6 cellular contexts compared by ENCODE assay signal in the genomic region with DNA sequence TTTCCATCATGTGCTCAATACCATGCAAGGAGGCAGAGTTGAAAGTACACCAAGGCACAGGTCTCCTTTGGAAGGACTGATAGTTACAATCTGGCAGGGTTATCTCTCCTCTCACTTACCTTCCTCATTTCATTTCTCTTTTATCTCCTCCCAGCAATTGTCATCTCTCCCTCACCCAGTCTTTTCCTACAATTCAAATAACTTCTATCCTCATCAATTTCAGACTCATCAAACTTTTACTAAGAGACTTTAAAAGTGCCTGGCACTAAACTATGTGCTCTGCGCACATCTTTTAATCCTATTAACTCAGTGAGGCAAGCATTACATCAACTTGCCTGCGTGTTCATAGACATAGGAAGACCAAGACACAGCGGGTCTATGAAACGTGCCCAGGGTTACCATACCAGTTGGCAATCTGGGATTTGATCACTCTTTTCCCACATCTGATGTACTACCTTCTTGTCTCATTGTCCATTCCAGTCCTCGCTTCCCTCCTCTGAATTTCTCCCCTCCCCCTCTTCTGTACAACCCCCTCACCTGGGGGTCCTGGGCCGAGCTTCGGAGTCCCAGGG. TPM values are rescaled to one million over a fixed set of nuclear protein-coding genes. Genes with fewer than 3 reads are reported as not detected.
DNase-seq lines count a peak whose midpoint lies in the region; ATAC-seq, FAIRE-seq and TF ChIP-seq lines count a peak whose summit lies in the region.

No MANE protein-coding gene starts in this region.

- peak overlapping the region; percentile 47 for H3K4me2 ChIP-seq in GM12878 (ENCODE audit: control insufficient read depth, insufficient read depth)

- H3K27ac ChIP-seq in GM12878 (ENCODE audit: control insufficient read depth, insufficient read depth): peak overlapping the region; percentile 95; the same call in 1 of the 2 replicates

- in situ Hi-C loops in GM12878 (cut with MboI): no loop called here

- peaks cover 21% of the 10 kb centered on the region for H3K79me2 ChIP-seq in GM12878 (ENCODE audit: control insufficient read depth, insufficient read depth, low read length)

- peak overlapping the region; percentile 81 for H3K4me3 ChIP-seq in GM12878

- H4K20me1 ChIP-seq in GM12878 (ENCODE audit: control insufficient read depth, insufficient read depth): no peaks in the 10 kb centered on the region

- BruUV-seq in GM12878 (replicated peaks; lab: Mats Ljungman, UMichigan): TSS peak; percentile 68

- POLR2A ChIA-PET in GM12878 (lab: Charles Lee): interaction anchor here (0.9 to 3.5 kb wide), 7 partner anchors 13 to 68 kb away, joined by 3 to 32 read pairs (median 6); a partner anchor contains a TSS
- POLR2A ChIA-PET in naive thymus-derived CD8-positive, alpha-beta T cell (lab: Charles Lee): interaction anchor here (0.5 to 4.3 kb wide), 11 partner anchors 8 to 91 kb away, joined by 3 to 63 read pairs (median 3); a partner anchor contains a TSS

- intact Hi-C loops in GM12878 (cut with micrococcal nuclease; ENCODE audit: unreplicated experiment): no loop called here

- CTCF ChIA-PET in GM12878 (lab: Yijun Ruan, JAX): interaction anchor here (0.6 to 3.7 kb wide), 6 partner anchors 11 to 65 kb away, joined by 3 to 26 read pairs (median 4); a partner anchor contains a TSS

- H3K27ac Mint-ChIP-seq in activated T-cell treated with anti-CD3 and anti-CD28 coated beads, Interleukin-2, amount 50 U/mL, for 72 hours: peak overlapping the region; percentile 90
- H3K27ac Mint-ChIP-seq in naive thymus-derived CD8-positive, alpha-beta T cell: peak overlapping the region; percentile 32 to 99 (median 82)

- SMC1A ChIA-PET in GM12878 (lab: Charles Lee; ENCODE audit: uncharacterized antibody, unreplicated experiment): interaction anchor here (0.6 to 2.2 kb wide), 8 partner anchors 12 to 70 kb away, joined by 3 to 10 read pairs (median 4); a partner anchor contains a TSS

- H3K9me3 ChIP-seq in GM12878 (replicated peaks; ENCODE audit: control insufficient read depth, insufficient read depth, low read length): no peaks in the 10 kb centered on the region

- WGBS in GM12878 (ENCODE audit: insufficient coverage, insufficient replicate concordance, low lambda C conversion rate, missing lambda C conversion rate): under 1% methylated on average over 7 of the region's 7 CpGs

- H2AFZ ChIP-seq in GM12878 (ENCODE audit: control insufficient read depth, low read depth, low read length): no peak overlapping the region

- H3K36me3 Mint-ChIP-seq in activated T-cell treated with anti-CD3 and anti-CD28 coated beads, Interleukin-2, amount 50 U/mL, for 72 hours (ENCODE audit: insufficient read depth in 2 of 2): peaks cover 9 to 19% of the 10 kb centered on the region in 2 donors
- H3K36me3 Mint-ChIP-seq in naive thymus-derived CD8-positive, alpha-beta T cell: peaks cover 2 to 30% (median 4%) of the 10 kb centered on the region in 3 donors

- DNase-seq in activated T-cell treated with anti-CD3 and anti-CD28 coated beads, Interleukin-2, amount 50 U/mL, for 72 hours: no peak
- DNase-seq in activated T-cell treated with anti-CD3 and anti-CD28 coated beads for 4 hours (no peak), GM12878 (ENCODE audit: low read depth, low spot score) (no peak)
- DNase-seq in naive thymus-derived CD8-positive, alpha-beta T cell: no peak

- H3K9me3 Mint-ChIP-seq in activated T-cell treated with anti-CD3 and anti-CD28 coated beads, Interleukin-2, amount 50 U/mL, for 72 hours: no peaks in the 10 kb centered on the region
- H3K9me3 Mint-ChIP-seq in naive thymus-derived CD8-positive, alpha-beta T cell: no peaks in the 10 kb centered on the region

- H3K4me1 ChIP-seq in GM12878 (ENCODE audit: control insufficient read depth, insufficient read depth, low read length): peaks cover 11% of the 10 kb centered on the region

- peaks cover 7 to 11% of the 10 kb centered on the region in 2 experiments; a peak in 3 of 4 replicates for H3K36me3 ChIP-seq in GM12878 (ENCODE audit: control insufficient read depth in 2 of 2, insufficient read depth in 2 of 2, low read length in 1 of 2)

- RAD21 ChIA-PET in GM12878 (lab: Charles Lee; ENCODE audit: unreplicated experiment): interaction anchor here (1.0 to 2.6 kb wide), 9 partner anchors 12 to 69 kb away, joined by 3 to 19 read pairs (median 3); a partner anchor contains a TSS

- H3K27me3 Mint-ChIP-seq in activated T-cell treated with anti-CD3 and anti-CD28 coated beads, Interleukin-2, amount 50 U/mL, for 72 hours (ENCODE audit: low read depth): no peaks in the 10 kb centered on the region
- H3K27me3 Mint-ChIP-seq in naive thymus-derived CD8-positive, alpha-beta T cell: no peaks in the 10 kb centered on the region

- peaks cover 58% of the 10 kb centered on the region for H3K4me1 Mint-ChIP-seq in activated T-cell treated with anti-CD3 and anti-CD28 coated beads, Interleukin-2, amount 50 U/mL, for 72 hours (ENCODE audit: low read depth)
- peaks cover 19 to 53% (median 47%) of the 10 kb centered on the region in 4 donors for H3K4me1 Mint-ChIP-seq in naive thymus-derived CD8-positive, alpha-beta T cell

- H3K4me3 Mint-ChIP-seq in activated T-cell treated with anti-CD3 and anti-CD28 coated beads, Interleukin-2, amount 50 U/mL, for 72 hours: peak overlapping the region; percentile 93 to 98
- H3K4me3 Mint-ChIP-seq in naive thymus-derived CD8-positive, alpha-beta T cell: peak overlapping the region; percentile 59 to 96 (median 90)

- FAIRE-seq in GM12878 (lab: Jason Lieb, UNC): no peak

- H3K9ac ChIP-seq in GM12878 (ENCODE audit: control insufficient read depth, insufficient read depth, low read length): peak overlapping the region; percentile 81

- H3K27me3 ChIP-seq in GM12878 (replicated peaks in 1 of 2; ENCODE audit: control insufficient read depth in 2 of 2, insufficient read depth in 2 of 2, low read length in 1 of 2): no peaks in the 10 kb centered on the region

- no peak for TF ChIP-seq RAD21 in GM12878 (IDR thresholded peaks at IDR 0.05; ENCODE audit: insufficient read depth, low read depth, low read length)

- TF ChIP-seq EP300 in GM12878 (IDR thresholded peaks at IDR 0.05; ENCODE audit: borderline replicate concordance in 1 of 2, control insufficient read depth in 1 of 2, low read depth in 2 of 2, low read length in 2 of 2): no peak

- TF ChIP-seq CTCF in GM12878 (IDR thresholded peaks at IDR 0.05 in 2 of 3, conservative IDR thresholded peaks at IDR 0.05 in 1 of 3; ENCODE audit: control insufficient read depth in 2 of 3, extremely low read depth in 1 of 3, insufficient read depth in 1 of 3, low read depth in 3 of 3, low read length in 3 of 3): no peak

- no peak for TF ChIP-seq POLR2A in GM12878 (IDR thresholded peaks at IDR 0.05; ENCODE audit: low read depth, low read length)

- ATAC-seq in activated T-cell treated with anti-CD3 and anti-CD28 coated beads, Interleukin-2, amount 50 U/mL, for 72 hours (replicated peaks in 1 of 2): no peak
- ATAC-seq in GM12878 (peak; percentile 21; the same call in 2 of the 3 replicates), GM18909 (IDR thresholded peaks at IDR 0.05; ENCODE audit: poor library complexity, unreplicated experiment) (no peak), HG03439 (IDR thresholded peaks at IDR 0.05; ENCODE audit: unreplicated experiment) (no peak)
- no peak for ATAC-seq in naive thymus-derived CD8-positive, alpha-beta T cell

RNA-seq across cellular contexts. Expression of a gene that starts 1.2 kb away (rescaled TPM):
- total RNA-seq in activated T-cell treated with anti-CD3 and anti-CD28 coated beads, Interleukin-2, amount 50 U/mL, for 72 hours: 100 to 1,000 TPM in 1 of 2 donors, 10 to 100 TPM in 1; 91.3 to 101 TPM
- total RNA-seq in GM12878 (2013; cell fraction: nucleolus; rRNA removed): 71.4 and 80.0 TPM in 2 replicates
- total RNA-seq in GM12878 (2014; rRNA removed) (61.4 and 90.1 TPM in 2 replicates), GM12878 (2014; rRNA removed; fragmentation: Illumina TruSeq; extraction: Trizol) (63.8 and 69.1 TPM in 2 replicates), GM12878 (2021) (232 and 243 TPM in 2 replicates)
- polyA plus RNA-seq in GM12878 (2011; ENCODE audit: low read depth): 31.0 TPM
- polyA plus RNA-seq in GM12878 (2011; rRNA removed) (11.3 and 15.8 TPM in 2 replicates), GM12878 (2014; fragmentation: Illumina TruSeq; extraction: Trizol) (92.9 and 138 TPM in 2 replicates), GM12878 (2014; fragmentation: Nextera tagmentation; extraction: Ambion mirVana) (1 to 10 TPM; 1.2 to 5.7 TPM), GM12878 (2014; rRNA removed) (71.3 and 92.5 TPM in 2 replicates), GM12878 (2016; fragmentation: Nextera tagmentation; extraction: Ambion mirVana) (100 to 1,000 TPM; 121 to 155 TPM)
- 28.9 and 30.5 TPM in 2 replicates for polyA plus RNA-seq in GM12878 (2011; cell fraction: cytosol; rRNA removed)
- 193 and 303 TPM in 2 replicates for polyA plus RNA-seq in GM12878 (2011; cell fraction: nucleus; rRNA removed)
- polyA plus RNA-seq in GM12878 (2012): 42.8 and 46.7 TPM in 2 replicates
- 35.0 and 60.0 TPM in 2 replicates for polyA minus RNA-seq in GM12878 (2011; rRNA and poly(A)+ RNA removed)
- polyA minus RNA-seq in GM12878 (2011; cell fraction: cytosol; rRNA and poly(A)+ RNA removed): 52.5 and 54.9 TPM in 2 replicates
- 42.4 and 91.2 TPM in 2 replicates for polyA minus RNA-seq in GM12878 (2011; cell fraction: nucleus; rRNA and poly(A)+ RNA removed)
- total RNA-seq in naive thymus-derived CD8-positive, alpha-beta T cell: 10 to 100 TPM; 37.6 to 40.3 TPM
- 10 to 100 TPM; 27.5 to 37.8 (median 30.3) TPM for polyA plus RNA-seq in naive thymus-derived CD8-positive, alpha-beta T cell

RNA-seq across cellular contexts. Expression of a gene that starts 12.4 kb away (rescaled TPM):
- 100 to 1,000 TPM; 122 to 123 TPM for total RNA-seq in activated T-cell treated with anti-CD3 and anti-CD28 coated beads, Interleukin-2, amount 50 U/mL, for 72 hours
- total RNA-seq in GM12878 (2013; cell fraction: nucleolus; rRNA removed): 5.2 and 7.8 TPM in 2 replicates
- total RNA-seq in GM12878 (2014; rRNA removed): 146 and 163 TPM in 2 replicates
- 97.1 and 99.1 TPM in 2 replicates for total RNA-seq in GM12878 (2014; rRNA removed; fragmentation: Illumina TruSeq; extraction: Trizol)
- 117 and 123 TPM in 2 replicates for total RNA-seq in GM12878 (2021)
- 82.2 TPM for polyA plus RNA-seq in GM12878 (2011; ENCODE audit: low read depth)
- polyA plus RNA-seq in GM12878 (2011; rRNA removed): 81.9 and 101 TPM in 2 replicates
- 186 and 196 TPM in 2 replicates for polyA plus RNA-seq in GM12878 (2011; cell fraction: cytosol; rRNA removed)
- polyA plus RNA-seq in GM12878 (2011; cell fraction: nucleus; rRNA removed): 68.3 and 79.7 TPM in 2 replicates
- 82.7 and 97.0 TPM in 2 replicates for polyA plus RNA-seq in GM12878 (2012)
- polyA plus RNA-seq in GM12878 (2014; fragmentation: Illumina TruSeq; extraction: Trizol): 116 and 131 TPM in 2 replicates
- polyA plus RNA-seq in GM12878 (2014; fragmentation: Nextera tagmentation; extraction: Ambion mirVana): 100 to 1,000 TPM; 245 to 248 TPM
- polyA plus RNA-seq in GM12878 (2014; rRNA removed): 143 and 165 TPM in 2 replicates
- polyA plus RNA-seq in GM12878 (2016; fragmentation: Nextera tagmentation; extraction: Ambion mirVana): 100 to 1,000 TPM; 238 to 276 TPM
- polyA minus RNA-seq in GM12878 (2011; rRNA and poly(A)+ RNA removed): 102 and 120 TPM in 2 replicates
- 47.5 and 49.6 TPM in 2 replicates for polyA minus RNA-seq in GM12878 (2011; cell fraction: cytosol; rRNA and poly(A)+ RNA removed)
- polyA minus RNA-seq in GM12878 (2011; cell fraction: nucleus; rRNA and poly(A)+ RNA removed): 10.9 and 15.6 TPM in 2 replicates
- 10 to 100 TPM; 28.9 to 31.9 TPM for total RNA-seq in naive thymus-derived CD8-positive, alpha-beta T cell
- 10 to 100 TPM; 67.1 to 80.3 (median 77.9) TPM for polyA plus RNA-seq in naive thymus-derived CD8-positive, alpha-beta T cell

RNA-seq across cellular contexts. Expression of a gene that starts 17.3 kb away (rescaled TPM):
- total RNA-seq in activated T-cell treated with anti-CD3 and anti-CD28 coated beads, Interleukin-2, amount 50 U/mL, for 72 hours: 1 to 10 TPM; 3.3 to 3.4 TPM
- 7.5 and 10.4 TPM in 2 replicates for total RNA-seq in GM12878 (2013; cell fraction: nucleolus; rRNA removed)
- total RNA-seq in GM12878 (2014; rRNA removed) (2.0 and 2.7 TPM in 2 replicates), GM12878 (2014; rRNA removed; fragmentation: Illumina TruSeq; extraction: Trizol) (0.94 and 1.2 TPM in 2 replicates), GM12878 (2021) (2.3 and 3.1 TPM in 2 replicates)
- polyA plus RNA-seq in GM12878 (2011; ENCODE audit: low read depth): 0.33 TPM
- polyA plus RNA-seq in GM12878 (2011; rRNA removed) (1.1 and 1.3 TPM in 2 replicates), GM12878 (2014; fragmentation: Illumina TruSeq; extraction: Trizol) (1.0 TPM in 1 of 2 replicates, not detected in the other), GM12878 (2014; fragmentation: Nextera tagmentation; extraction: Ambion mirVana) (under 1 TPM in 1 of 2 experiments, not detected in 1; 0.11 TPM), GM12878 (2014; rRNA removed) (2.6 and 3.0 TPM in 2 replicates), GM12878 (2016; fragmentation: Nextera tagmentation; extraction: Ambion mirVana) (1 to 10 TPM; 1.2 TPM)
- polyA plus RNA-seq in GM12878 (2011; cell fraction: cytosol; rRNA removed): 1.4 and 1.8 TPM in 2 replicates
- polyA plus RNA-seq in GM12878 (2011; cell fraction: nucleus; rRNA removed): 12.8 and 13.9 TPM in 2 replicates
- 1.2 and 1.4 TPM in 2 replicates for polyA plus RNA-seq in GM12878 (2012)
- 1.6 and 2.3 TPM in 2 replicates for polyA minus RNA-seq in GM12878 (2011; rRNA and poly(A)+ RNA removed)
- 2.5 TPM in 1 of 2 replicates, not detected in the other for polyA minus RNA-seq in GM12878 (2011; cell fraction: cytosol; rRNA and poly(A)+ RNA removed)
- 3.5 and 6.2 TPM in 2 replicates for polyA minus RNA-seq in GM12878 (2011; cell fraction: nucleus; rRNA and poly(A)+ RNA removed)
- under 1 TPM; 0.47 to 0.52 TPM for total RNA-seq in naive thymus-derived CD8-positive, alpha-beta T cell
- polyA plus RNA-seq in naive thymus-derived CD8-positive, alpha-beta T cell: under 1 TPM in 1 of 3 donors, not detected in 2; 0.34 TPM

RNA-seq across cellular contexts. Expression of a gene that starts 20.7 kb away (rescaled TPM):
- 1 to 10 TPM; 2.9 to 3.1 TPM for total RNA-seq in activated T-cell treated with anti-CD3 and anti-CD28 coated beads, Interleukin-2, amount 50 U/mL, for 72 hours
- 0.66 and 1.0 TPM in 2 replicates for total RNA-seq in GM12878 (2013; cell fraction: nucleolus; rRNA removed)
- total RNA-seq in GM12878 (2014; rRNA removed) (1.2 and 1.4 TPM in 2 replicates), GM12878 (2014; rRNA removed; fragmentation: Illumina TruSeq; extraction: Trizol) (1.4 and 1.6 TPM in 2 replicates), GM12878 (2021) (1.5 and 1.6 TPM in 2 replicates)
- polyA plus RNA-seq in GM12878 (2011; ENCODE audit: low read depth): 0.67 TPM
- polyA plus RNA-seq in GM12878 (2011; rRNA removed) (1.8 and 1.9 TPM in 2 replicates), GM12878 (2014; fragmentation: Illumina TruSeq; extraction: Trizol) (1.5 and 1.6 TPM in 2 replicates), GM12878 (2014; fragmentation: Nextera tagmentation; extraction: Ambion mirVana) (under 1 TPM; 0.69 TPM), GM12878 (2014; rRNA removed) (1.4 and 1.6 TPM in 2 replicates), GM12878 (2016; fragmentation: Nextera tagmentation; extraction: Ambion mirVana) (1 to 10 TPM; 1.6 to 2.5 TPM)
- 1.1 TPM in 2 replicates for polyA plus RNA-seq in GM12878 (2011; cell fraction: cytosol; rRNA removed)
- polyA plus RNA-seq in GM12878 (2011; cell fraction: nucleus; rRNA removed): 0.82 and 1.1 TPM in 2 replicates
- polyA plus RNA-seq in GM12878 (2012): 0.54 and 0.86 TPM in 2 replicates
- polyA minus RNA-seq in GM12878 (2011; rRNA and poly(A)+ RNA removed): 1.3 and 1.4 TPM in 2 replicates
- polyA minus RNA-seq in GM12878 (2011; cell fraction: cytosol; rRNA and poly(A)+ RNA removed): 0.94 TPM in 1 of 2 replicates, not detected in the other
- polyA minus RNA-seq in GM12878 (2011; cell fraction: nucleus; rRNA and poly(A)+ RNA removed): 0.29 and 0.36 TPM in 2 replicates
- 1 to 10 TPM; 3.5 to 4.0 TPM for total RNA-seq in naive thymus-derived CD8-positive, alpha-beta T cell
- polyA plus RNA-seq in naive thymus-derived CD8-positive, alpha-beta T cell: 1 to 10 TPM in 2 of 3 donors, under 1 TPM in 1; 0.56 to 1.6 (median 1.6) TPM

RNA-seq across cellular contexts. Expression of a gene that starts 21.0 kb away (rescaled TPM):
- total RNA-seq in activated T-cell treated with anti-CD3 and anti-CD28 coated beads, Interleukin-2, amount 50 U/mL, for 72 hours: 10 to 100 TPM; 16.5 to 37.6 TPM
- 47.6 and 52.7 TPM in 2 replicates for total RNA-seq in GM12878 (2013; cell fraction: nucleolus; rRNA removed)
- 29.2 and 29.9 TPM in 2 replicates for total RNA-seq in GM12878 (2014; rRNA removed)
- 10.9 and 12.3 TPM in 2 replicates for total RNA-seq in GM12878 (2014; rRNA removed; fragmentation: Illumina TruSeq; extraction: Trizol)
- 26.5 and 27.2 TPM in 2 replicates for total RNA-seq in GM12878 (2021)
- polyA plus RNA-seq in GM12878 (2011; ENCODE audit: low read depth): 7.5 TPM
- polyA plus RNA-seq in GM12878 (2011; rRNA removed): 3.7 and 9.8 TPM in 2 replicates
- polyA plus RNA-seq in GM12878 (2011; cell fraction: cytosol; rRNA removed): 12.3 and 14.0 TPM in 2 replicates
- 22.0 and 36.5 TPM in 2 replicates for polyA plus RNA-seq in GM12878 (2011; cell fraction: nucleus; rRNA removed)
- 10.5 and 14.8 TPM in 2 replicates for polyA plus RNA-seq in GM12878 (2012)
- polyA plus RNA-seq in GM12878 (2014; fragmentation: Illumina TruSeq; extraction: Trizol): 1.3 and 8.0 TPM in 2 replicates
- polyA plus RNA-seq in GM12878 (2014; fragmentation: Nextera tagmentation; extraction: Ambion mirVana): 1 to 10 TPM in 1 of 2 experiments, under 1 TPM in 1; 0.29 to 1.3 TPM
- polyA plus RNA-seq in GM12878 (2014; rRNA removed): 22.8 and 26.3 TPM in 2 replicates
- 10 to 100 TPM; 51.1 to 51.8 TPM for polyA plus RNA-seq in GM12878 (2016; fragmentation: Nextera tagmentation; extraction: Ambion mirVana)
- polyA minus RNA-seq in GM12878 (2011; rRNA and poly(A)+ RNA removed): 7.6 and 8.8 TPM in 2 replicates
- 5.7 and 7.3 TPM in 2 replicates for polyA minus RNA-seq in GM12878 (2011; cell fraction: cytosol; rRNA and poly(A)+ RNA removed)
- polyA minus RNA-seq in GM12878 (2011; cell fraction: nucleus; rRNA and poly(A)+ RNA removed): 13.3 and 22.4 TPM in 2 replicates
- 10 to 100 TPM; 54.8 to 56.9 TPM for total RNA-seq in naive thymus-derived CD8-positive, alpha-beta T cell
- polyA plus RNA-seq in naive thymus-derived CD8-positive, alpha-beta T cell: 10 to 100 TPM in 2 of 3 donors, 1 to 10 TPM in 1; 6.9 to 17.3 (median 11.4) TPM
